11 cellular contexts compared by ENCODE assay signal in the genomic region with DNA sequence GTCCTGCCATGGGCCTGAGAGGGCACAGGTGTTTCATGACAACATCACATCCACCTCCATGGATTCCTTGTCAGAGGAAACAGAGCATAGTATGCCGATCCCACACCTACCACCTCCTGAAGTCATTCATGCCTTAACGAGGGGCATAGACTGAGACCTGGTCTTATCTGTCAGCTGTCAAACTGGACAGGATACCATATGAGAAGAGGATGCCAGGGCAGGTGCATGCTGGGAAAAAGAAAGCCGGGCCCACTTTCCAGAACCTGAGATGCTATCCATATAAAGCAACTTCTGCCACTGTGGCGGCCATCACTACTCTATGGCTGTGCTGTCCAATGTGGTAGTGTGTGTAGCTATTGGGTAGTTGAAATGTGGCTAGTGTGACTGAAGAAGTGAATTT.
"Had no signal": no experiment of that assay in that cellular context is flagged by ENCODE, and none has a peak within 500 bp of the region (broad histone marks: within the 10 kb centered on the region; RNA-seq: fewer than 3 reads in every experiment).

No MANE protein-coding gene starts in this region.

- H3K9me3 ChIP-seq: HAP-1 had no signal

- H2AFZ ChIP-seq: GM23248, GM23338 had no signal

- H3K27ac ChIP-seq: GM23248 had no signal

- H3K4me3 ChIP-seq: GM23248, GM23338, HAP-1 had no signal

- DNase-seq: GM23248, GOT3, H7, H9, HCEC 1CT, HFFc6 had no signal

- H3K27ac Mint-ChIP-seq: GM23338, H9, HFFc6 had no signal

- H3K9ac ChIP-seq: GM23248 had no signal

- H3K4me3 Mint-ChIP-seq: GM23338, H9, HFFc6 had no signal

- ATAC-seq: GM23338, HCT116 had no signal

- FAIRE-seq: H1, H54 had no signal

- H3K9me3 Mint-ChIP-seq: GM23338, H9, HFFc6 had no signal

- H3K36me3 ChIP-seq: HAP-1 had no signal

- H3K4me2 ChIP-seq: GM23338 had no signal

- H3K4me1 Mint-ChIP-seq: GM23338, H9 had no signal
